In the genomic region with DNA sequence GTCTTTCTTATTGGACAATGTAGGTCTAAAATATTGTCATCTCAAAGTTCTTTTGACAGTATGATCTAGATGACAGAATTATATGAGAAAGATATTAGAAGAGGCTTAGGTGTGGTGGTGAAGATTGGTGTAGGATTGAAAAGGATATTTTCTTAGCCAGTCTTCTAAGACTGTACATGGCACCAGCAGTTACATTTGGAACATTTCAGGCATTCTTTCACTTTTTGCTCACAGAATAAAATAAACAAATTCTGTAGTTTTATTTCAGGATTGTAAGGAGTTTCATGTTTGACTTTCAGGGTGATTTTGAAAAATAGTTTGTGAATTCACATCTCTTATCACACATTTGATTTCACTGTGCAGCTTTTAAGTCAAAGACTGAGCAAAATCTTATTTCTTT, we compare ENCODE assay signal across 1 cellular context.
TF ChIP-seq lines count a peak whose summit lies in the region.

No MANE protein-coding gene starts in this region.

TF ChIP-seq in GM23338, 12 proteins besides CTCF, POLR2A, EP300 and RAD21 (continued from another document):
- TF ChIP-seq REST (IDR thresholded peaks at IDR 0.05; ENCODE audit: unreplicated experiment) (no peak), EZH2 (IDR thresholded peaks at IDR 0.05; ENCODE audit: low read depth, unreplicated experiment) (no peak), ZNF331 (CRISPR knock-in tag; IDR thresholded peaks at IDR 0.05; ENCODE audit: low read depth) (no peak), CREB1 (CRISPR knock-in tag; IDR thresholded peaks at IDR 0.05; ENCODE audit: low read depth) (no peak), NANOG (IDR thresholded peaks at IDR 0.05; ENCODE audit: borderline replicate concordance) (no peak)
- TF ChIP-seq, protein P1, sequence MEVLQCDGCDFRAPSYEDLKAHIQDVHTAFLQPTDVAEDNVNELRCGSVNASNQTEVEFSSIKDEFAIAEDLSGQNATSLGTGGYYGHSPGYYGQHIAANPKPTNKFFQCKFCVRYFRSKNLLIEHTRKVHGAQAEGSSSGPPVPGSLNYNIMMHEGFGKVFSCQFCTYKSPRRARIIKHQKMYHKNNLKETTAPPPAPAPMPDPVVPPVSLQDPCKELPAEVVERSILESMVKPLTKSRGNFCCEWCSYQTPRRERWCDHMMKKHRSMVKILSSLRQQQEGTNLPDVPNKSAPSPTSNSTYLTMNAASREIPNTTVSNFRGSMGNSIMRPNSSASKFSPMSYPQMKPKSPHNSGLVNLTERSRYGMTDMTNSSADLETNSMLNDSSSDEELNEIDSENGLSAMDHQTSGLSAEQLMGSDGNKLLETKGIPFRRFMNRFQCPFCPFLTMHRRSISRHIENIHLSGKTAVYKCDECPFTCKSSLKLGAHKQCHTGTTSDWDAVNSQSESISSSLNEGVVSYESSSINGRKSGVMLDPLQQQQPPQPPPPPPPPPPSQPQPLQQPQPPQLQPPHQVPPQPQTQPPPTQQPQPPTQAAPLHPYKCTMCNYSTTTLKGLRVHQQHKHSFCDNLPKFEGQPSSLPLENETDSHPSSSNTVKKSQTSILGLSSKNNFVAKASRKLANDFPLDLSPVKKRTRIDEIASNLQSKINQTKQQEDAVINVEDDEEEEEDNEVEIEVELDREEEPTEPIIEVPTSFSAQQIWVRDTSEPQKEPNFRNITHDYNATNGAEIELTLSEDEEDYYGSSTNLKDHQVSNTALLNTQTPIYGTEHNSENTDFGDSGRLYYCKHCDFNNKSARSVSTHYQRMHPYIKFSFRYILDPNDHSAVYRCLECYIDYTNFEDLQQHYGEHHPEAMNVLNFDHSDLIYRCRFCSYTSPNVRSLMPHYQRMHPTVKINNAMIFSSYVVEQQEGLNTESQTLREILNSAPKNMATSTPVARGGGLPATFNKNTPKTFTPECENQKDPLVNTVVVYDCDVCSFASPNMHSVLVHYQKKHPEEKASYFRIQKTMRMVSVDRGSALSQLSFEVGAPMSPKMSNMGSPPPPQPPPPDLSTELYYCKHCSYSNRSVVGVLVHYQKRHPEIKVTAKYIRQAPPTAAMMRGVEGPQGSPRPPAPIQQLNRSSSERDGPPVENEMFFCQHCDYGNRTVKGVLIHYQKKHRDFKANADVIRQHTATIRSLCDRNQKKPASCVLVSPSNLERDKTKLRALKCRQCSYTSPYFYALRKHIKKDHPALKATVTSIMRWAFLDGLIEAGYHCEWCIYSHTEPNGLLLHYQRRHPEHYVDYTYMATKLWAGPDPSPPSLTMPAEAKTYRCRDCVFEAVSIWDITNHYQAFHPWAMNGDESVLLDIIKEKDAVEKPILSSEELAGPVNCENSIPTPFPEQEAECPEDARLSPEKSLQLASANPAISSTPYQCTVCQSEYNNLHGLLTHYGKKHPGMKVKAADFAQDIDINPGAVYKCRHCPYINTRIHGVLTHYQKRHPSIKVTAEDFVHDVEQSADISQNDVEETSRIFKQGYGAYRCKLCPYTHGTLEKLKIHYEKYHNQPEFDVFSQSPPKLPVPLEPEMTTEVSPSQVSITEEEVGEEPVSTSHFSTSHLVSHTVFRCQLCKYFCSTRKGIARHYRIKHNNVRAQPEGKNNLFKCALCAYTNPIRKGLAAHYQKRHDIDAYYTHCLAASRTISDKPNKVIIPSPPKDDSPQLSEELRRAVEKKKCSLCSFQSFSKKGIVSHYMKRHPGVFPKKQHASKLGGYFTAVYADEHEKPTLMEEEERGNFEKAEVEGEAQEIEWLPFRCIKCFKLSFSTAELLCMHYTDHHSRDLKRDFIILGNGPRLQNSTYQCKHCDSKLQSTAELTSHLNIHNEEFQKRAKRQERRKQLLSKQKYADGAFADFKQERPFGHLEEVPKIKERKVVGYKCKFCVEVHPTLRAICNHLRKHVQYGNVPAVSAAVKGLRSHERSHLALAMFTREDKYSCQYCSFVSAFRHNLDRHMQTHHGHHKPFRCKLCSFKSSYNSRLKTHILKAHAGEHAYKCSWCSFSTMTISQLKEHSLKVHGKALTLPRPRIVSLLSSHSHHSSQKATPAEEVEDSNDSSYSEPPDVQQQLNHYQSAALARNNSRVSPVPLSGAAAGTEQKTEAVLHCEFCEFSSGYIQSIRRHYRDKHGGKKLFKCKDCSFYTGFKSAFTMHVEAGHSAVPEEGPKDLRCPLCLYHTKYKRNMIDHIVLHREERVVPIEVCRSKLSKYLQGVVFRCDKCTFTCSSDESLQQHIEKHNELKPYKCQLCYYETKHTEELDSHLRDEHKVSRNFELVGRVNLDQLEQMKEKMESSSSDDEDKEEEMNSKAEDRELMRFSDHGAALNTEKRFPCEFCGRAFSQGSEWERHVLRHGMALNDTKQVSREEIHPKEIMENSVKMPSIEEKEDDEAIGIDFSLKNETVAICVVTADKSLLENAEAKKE (CRISPR knock-in tag; IDR thresholded peaks at IDR 0.05) = no peak
